In genomic region chr4:142278663-142279062, GRCh38 we compare ENCODE assay signal across 19 cellular contexts.
DNase-seq lines count a peak whose midpoint lies in the region; ATAC-seq, FAIRE-seq and TF ChIP-seq lines count a peak whose summit lies in the region.
"Had no signal": no experiment of that assay in that cellular context is flagged by ENCODE, and none has a peak within 500 bp of the region (broad histone marks: within the 10 kb centered on the region; RNA-seq: fewer than 3 reads in every experiment).

No MANE protein-coding gene starts in this region.

- H3K4me3 Mint-ChIP-seq in activated T-cell treated with anti-CD3 and anti-CD28 coated beads, Interleukin-2, amount 50 U/mL, for 24 hours, result no peak overlapping the region
- H3K4me3 Mint-ChIP-seq in activated T-cell treated with anti-CD3 and anti-CD28 coated beads, Interleukin-2, amount 50 U/mL, for 72 hours, result no peak overlapping the region

- TF ChIP-seq CTCF in GM12878 (IDR thresholded peaks at IDR 0.05 in 2 of 3, conservative IDR thresholded peaks at IDR 0.05 in 1 of 3; ENCODE audit: control insufficient read depth in 2 of 3, extremely low read depth in 1 of 3, insufficient read depth in 1 of 3, low read depth in 3 of 3, low read length in 3 of 3) (no peak), upper lobe of left lung (IDR thresholded peaks at IDR 0.05) (no peak)

- peaks cover 57% of the 10 kb centered on the region for H3K4me1 Mint-ChIP-seq in activated T-cell treated with anti-CD3 and anti-CD28 coated beads, Interleukin-2, amount 50 U/mL, for 24 hours (ENCODE audit: low read depth)
- H3K4me1 Mint-ChIP-seq in activated T-cell treated with anti-CD3 and anti-CD28 coated beads, Interleukin-2, amount 50 U/mL, for 72 hours (ENCODE audit: low read depth), result peaks cover 40% of the 10 kb centered on the region

- no peak for DNase-seq in activated T-cell treated with anti-CD3 and anti-CD28 coated beads, Interleukin-2, amount 50 U/mL, for 24 hours
- no peak for DNase-seq in activated T-cell treated with anti-CD3 and anti-CD28 coated beads, Interleukin-2, amount 50 U/mL, for 72 hours
- peak; percentile 20 to 43 for DNase-seq in Kasumi-1 (lab: John Stamatoyannopoulos, UW)
- no peak for DNase-seq in GM12878 (ENCODE audit: low read depth, low spot score)
- peak; percentile 67 for DNase-seq in renal cortical epithelial cell (ENCODE audit: low read depth)
- DNase-seq in upper lobe of left lung, result no peak
- DNase-seq in DMS53 treated with DMSO at 0.1 percent for 48 hours (lab: John Stamatoyannopoulos, UW; ENCODE audit: unreplicated experiment), result no peak
- no peak for DNase-seq in 8988T
- DNase-seq: Caco-2, GOT3, MM.1S, NCI-H1105 treated with DMSO at 0.1 percent for 48 hours, NCI-H187 treated with DMSO at 0.1 percent for 48 hours, NCI-H510A, SJCRH30 had no signal

- intact Hi-C loops in GM12878 (cut with micrococcal nuclease; ENCODE audit: unreplicated experiment), result no loop called here

- no peak for ATAC-seq in activated T-cell treated with anti-CD3 and anti-CD28 coated beads, Interleukin-2, amount 50 U/mL, for 72 hours (replicated peaks in 1 of 2)
- ATAC-seq in GM12878 (peak; percentile 46), upper lobe of left lung (ENCODE audit: low FRiP score in 2 of 2) (no peak)
- ATAC-seq: A549 had no signal

- no peak for FAIRE-seq in GM12878 (lab: Jason Lieb, UNC)
- FAIRE-seq: A549, GM12892 had no signal

- H3K27me3 ChIP-seq in GM12878 (replicated peaks in 1 of 2; ENCODE audit: control insufficient read depth in 2 of 2, insufficient read depth in 2 of 2, low read length in 1 of 2) (no peaks in the 10 kb centered on the region), upper lobe of left lung (no peaks in the 10 kb centered on the region)
- H3K27me3 ChIP-seq: SJCRH30 had no signal

- H3K9me3 ChIP-seq in GM12878 (replicated peaks; ENCODE audit: control insufficient read depth, insufficient read depth, low read length) (no peaks in the 10 kb centered on the region), upper lobe of left lung (no peaks in the 10 kb centered on the region)
- H3K9me3 ChIP-seq: A549, Caco-2, SJCRH30 had no signal

- H3K4me1 ChIP-seq in GM12878 (ENCODE audit: control insufficient read depth, insufficient read depth, low read length), result no peaks in the 10 kb centered on the region
- H3K4me1 ChIP-seq in upper lobe of left lung, result no peaks in the 10 kb centered on the region
- H3K4me1 ChIP-seq: Caco-2 had no signal

- no peak for TF ChIP-seq RAD21 in GM12878 (IDR thresholded peaks at IDR 0.05; ENCODE audit: insufficient read depth, low read depth, low read length)

- SMC1A ChIA-PET in GM12878 (lab: Charles Lee; ENCODE audit: uncharacterized antibody, unreplicated experiment), result interaction anchor here (0.7 to 7.3 kb wide), 9 partner anchors 11 to 202 kb away, joined by 3 to 41 read pairs (median 3); no protein-coding TSS in a partner anchor

- CTCF ChIA-PET in GM12878 (lab: Yijun Ruan, JAX), result interaction anchor here (0.7 to 6.3 kb wide), 6 partner anchors 8 to 441 kb away, joined by 3 to 56 read pairs (median 4); no protein-coding TSS in a partner anchor

- no peak overlapping the region for H3K4me3 ChIP-seq in GM12878
- no peak overlapping the region for H3K4me3 ChIP-seq in upper lobe of left lung
- H3K4me3 ChIP-seq: A549, SJCRH30 had no signal

- in situ Hi-C loops in GM12878 (cut with MboI), result no loop called here

- TF ChIP-seq EP300 in GM12878 (IDR thresholded peaks at IDR 0.05; ENCODE audit: borderline replicate concordance in 1 of 2, control insufficient read depth in 1 of 2, low read depth in 2 of 2, low read length in 2 of 2) (no peak), upper lobe of left lung (IDR thresholded peaks at IDR 0.05) (no peak)

- no peaks in the 10 kb centered on the region for H3K27me3 Mint-ChIP-seq in activated T-cell treated with anti-CD3 and anti-CD28 coated beads, Interleukin-2, amount 50 U/mL, for 24 hours
- H3K27me3 Mint-ChIP-seq in activated T-cell treated with anti-CD3 and anti-CD28 coated beads, Interleukin-2, amount 50 U/mL, for 72 hours (ENCODE audit: low read depth), result no peaks in the 10 kb centered on the region

- H3K27ac Mint-ChIP-seq in activated T-cell treated with anti-CD3 and anti-CD28 coated beads, Interleukin-2, amount 50 U/mL, for 24 hours, result peak overlapping the region; percentile 62
- no peak overlapping the region for H3K27ac Mint-ChIP-seq in activated T-cell treated with anti-CD3 and anti-CD28 coated beads, Interleukin-2, amount 50 U/mL, for 72 hours

- no peaks in the 10 kb centered on the region for H3K9me3 Mint-ChIP-seq in activated T-cell treated with anti-CD3 and anti-CD28 coated beads, Interleukin-2, amount 50 U/mL, for 24 hours
- peaks cover 0 to 2% of the 10 kb centered on the region in 2 donors for H3K9me3 Mint-ChIP-seq in activated T-cell treated with anti-CD3 and anti-CD28 coated beads, Interleukin-2, amount 50 U/mL, for 72 hours

- POLR2A ChIA-PET in GM12878 (lab: Charles Lee), result no interaction called here

- BruUV-seq in GM12878 (replicated peaks; lab: Mats Ljungman, UMichigan), result no TSS peak

- H2AFZ ChIP-seq in GM12878 (ENCODE audit: control insufficient read depth, low read depth, low read length), result no peak overlapping the region

- peaks cover 53% of the 10 kb centered on the region for H3K36me3 Mint-ChIP-seq in activated T-cell treated with anti-CD3 and anti-CD28 coated beads, Interleukin-2, amount 50 U/mL, for 24 hours (ENCODE audit: low read depth)
- H3K36me3 Mint-ChIP-seq in activated T-cell treated with anti-CD3 and anti-CD28 coated beads, Interleukin-2, amount 50 U/mL, for 72 hours (ENCODE audit: insufficient read depth in 2 of 2), result peaks cover 0 to 6% of the 10 kb centered on the region in 2 donors

- H3K36me3 ChIP-seq in GM12878 (ENCODE audit: control insufficient read depth in 2 of 2, insufficient read depth in 2 of 2, low read length in 1 of 2) (no peaks in the 10 kb centered on the region), upper lobe of left lung (no peaks in the 10 kb centered on the region)
- H3K36me3 ChIP-seq: SJCRH30 had no signal

- TF ChIP-seq POLR2A in GM12878 (IDR thresholded peaks at IDR 0.05; ENCODE audit: low read depth, low read length) (no peak), upper lobe of left lung (IDR thresholded peaks at IDR 0.05) (no peak)

- no peak overlapping the region for H3K27ac ChIP-seq in GM12878 (ENCODE audit: control insufficient read depth, insufficient read depth)
- H3K27ac ChIP-seq in upper lobe of left lung, result no peak overlapping the region
- H3K27ac ChIP-seq: A549, C4-2B, RWPE1, SJCRH30 had no signal

- H3K4me2 ChIP-seq in GM12878 (ENCODE audit: control insufficient read depth, insufficient read depth), result no peak overlapping the region
- H3K4me2 ChIP-seq: A549 had no signal

- H3K9ac ChIP-seq in GM12878 (ENCODE audit: control insufficient read depth, insufficient read depth, low read length), result no peak overlapping the region

- no peaks in the 10 kb centered on the region for H4K20me1 ChIP-seq in GM12878 (ENCODE audit: control insufficient read depth, insufficient read depth)

- no peaks in the 10 kb centered on the region for H3K79me2 ChIP-seq in GM12878 (ENCODE audit: control insufficient read depth, insufficient read depth, low read length)

- RAD21 ChIA-PET in GM12878 (lab: Charles Lee; ENCODE audit: unreplicated experiment), result interaction anchor here (1.3 kb wide), 1 partner anchor 72 kb away, joined by 3 read pairs; no protein-coding TSS in a partner anchor

TF ChIP-seq in GM12878, 131 proteins besides CTCF, POLR2A, EP300 and RAD21:
- TF ChIP-seq TARDBP (IDR thresholded peaks at IDR 0.05; ENCODE audit: borderline replicate concordance) (no peak), PAX5 (IDR thresholded peaks at IDR 0.05; ENCODE audit: borderline replicate concordance, low read depth, low read length) (no peak), SPI1 (IDR thresholded peaks at IDR 0.05; ENCODE audit: borderline replicate concordance, insufficient read depth, low read depth, low read length) (no peak), NR2F1 (conservative IDR thresholded peaks at IDR 0.05) (peak; percentile 74), SIX5 (IDR thresholded peaks at IDR 0.05; ENCODE audit: low read depth, low read length, severe bottlenecking) (no peak), IKZF1 (conservative IDR thresholded peaks at IDR 0.05) (peak; percentile 43)

Comparison
In these comparisons a context has a peak if more than half of its experiments do, and no peak if none do; other contexts are left out.
1. DNase-seq: peak in Kasumi-1 (2 of 2) and renal cortical epithelial cell (single experiment); none in activated T-cell treated with anti-CD3 and anti-CD28 coated beads, Interleukin-2, amount 50 U/mL, for 24 hours (single experiment), activated T-cell treated with anti-CD3 and anti-CD28 coated beads, Interleukin-2, amount 50 U/mL, for 72 hours (0 of 2), GM12878 (single experiment), upper lobe of left lung (0 of 2), DMS53 treated with DMSO at 0.1 percent for 48 hours (single experiment) and 8988T (single experiment).